Comparison of ENCODE assay signal across 25 cellular contexts in genomic region chr10:110017940-110018339, GRCh38. TPM values are rescaled to one million over a fixed set of nuclear protein-coding genes. Genes with fewer than 3 reads are reported as not detected.
DNase-seq lines count a peak whose midpoint lies in the region; ATAC-seq and TF ChIP-seq lines count a peak whose summit lies in the region.
"Had no signal": no experiment of that assay in that cellular context is flagged by ENCODE, and none has a peak within 500 bp of the region (broad histone marks: within the 10 kb centered on the region; RNA-seq: fewer than 3 reads in every experiment).

No MANE protein-coding gene starts in this region.

- intact Hi-C loops in heart left ventricle (cut with DNase I) (loop anchor here in 4 of 10 donors (5.0 to 10.0 kb wide), 4 partner anchors 47 to 136 kb away; no protein-coding TSS in a partner anchor), Right ventricle myocardium superior (cut with DNase I) (loop anchor here (10.0 kb wide), 1 partner anchor 47 kb away; no protein-coding TSS in a partner anchor)

- peaks cover 0 to 80% (median 58%) of the 10 kb centered on the region in 12 donors for H3K4me1 ChIP-seq in heart left ventricle

- WGBS in heart left ventricle, 4 donors, result 69 to 83% (median 72%) methylated on average over 2 of the region's 2 CpGs

- no peak for TF ChIP-seq CTCF in heart left ventricle (IDR thresholded peaks at IDR 0.05)
- TF ChIP-seq CTCF in HL-60 (IDR thresholded peaks at IDR 0.05; ENCODE audit: insufficient read depth, low read length), result no peak
- no peak for TF ChIP-seq CTCF in osteocyte (IDR thresholded peaks at IDR 0.05)

- H3K36me3 ChIP-seq in heart left ventricle, result no peaks in the 10 kb centered on the region
- H3K36me3 ChIP-seq: left lung, transverse colon had no signal

- H3K4me3 Mint-ChIP-seq in osteocyte (ENCODE audit: unreplicated experiment), result no peak overlapping the region
- H3K4me3 Mint-ChIP-seq: activated naive CD8-positive, alpha-beta T cell treated with anti-CD3 and anti-CD28 coated beads for 36 hours had no signal

- H3K9me3 ChIP-seq in heart left ventricle, result no peaks in the 10 kb centered on the region
- H3K9me3 ChIP-seq: left lung, SJSA1, transverse colon had no signal

- TF ChIP-seq POLR2A in heart left ventricle (IDR thresholded peaks at IDR 0.05), result no peak

- peak overlapping the region; percentile 39 for H3K27ac Mint-ChIP-seq in osteocyte (ENCODE audit: unreplicated experiment)
- H3K27ac Mint-ChIP-seq: activated naive CD8-positive, alpha-beta T cell treated with anti-CD3 and anti-CD28 coated beads for 36 hours had no signal

- H3K4me3 ChIP-seq in heart left ventricle (no peak overlapping the region), HL-60 (replicated peaks; ENCODE audit: insufficient read depth, low read length) (no peak overlapping the region)
- H3K4me3 ChIP-seq: left lung, SJSA1, transverse colon had no signal

- no peaks in the 10 kb centered on the region for H3K9me3 Mint-ChIP-seq in osteocyte (ENCODE audit: unreplicated experiment)
- H3K9me3 Mint-ChIP-seq: activated CD8-positive, alpha-beta T cell treated with anti-CD3 and anti-CD28 coated beads for 36 hours; activated naive CD8-positive, alpha-beta T cell treated with anti-CD3 and anti-CD28 coated beads for 36 hours; activated T-helper 2 cell treated with anti-CD3 and anti-CD28 coated beads, Interferon-gamma antibody, Interleukin-2, Interleukin-4, amounts not matched to agents 10 μg/mL and 5 μg/mL and 100 μg/mL, durations not matched to agents 14 hours and 24 hours and 36 hours had no signal

- H3K27ac ChIP-seq in heart left ventricle (peak overlapping the region in 8 of 12 donors; percentile 23 to 63 (median 42)), HL-60 (replicated peaks) (0 out of 2 replicates have a peak overlapping the region, but pooled peaks have one; percentile 7)
- H3K27ac ChIP-seq: left lung, SJSA1, transverse colon had no signal

- no peaks in the 10 kb centered on the region for H3K27me3 Mint-ChIP-seq in osteocyte (ENCODE audit: unreplicated experiment)
- H3K27me3 Mint-ChIP-seq: activated CD8-positive, alpha-beta T cell treated with anti-CD3 and anti-CD28 coated beads for 36 hours; activated naive CD8-positive, alpha-beta T cell treated with anti-CD3 and anti-CD28 coated beads for 36 hours had no signal

- peaks cover 2% of the 10 kb centered on the region for H3K36me3 Mint-ChIP-seq in osteocyte (ENCODE audit: unreplicated experiment)

- H3K27me3 ChIP-seq in heart left ventricle (no peaks in the 10 kb centered on the region), HL-60 (ENCODE audit: insufficient read depth, poor library complexity, severe bottlenecking) (no peaks in the 10 kb centered on the region)
- H3K27me3 ChIP-seq: left lung, SJSA1, transverse colon had no signal

- peaks cover 38% of the 10 kb centered on the region for H3K4me1 Mint-ChIP-seq in osteocyte (ENCODE audit: unreplicated experiment)

- ATAC-seq in heart left ventricle, result no peak
- ATAC-seq in Right ventricle myocardium superior (ENCODE audit: poor library complexity), result no peak
- ATAC-seq in HG03039 (IDR thresholded peaks at IDR 0.05; ENCODE audit: unreplicated experiment), result no peak
- ATAC-seq: activated CD8-positive, alpha-beta T cell treated with anti-CD3 and anti-CD28 coated beads for 36 hours; left lung had no signal

- DNase-seq in heart left ventricle (no peak), Right ventricle myocardium superior (no peak), HL-60 (ENCODE audit: low read depth in 1 of 2, low spot score in 1 of 2) (no peak), fibroblast of peridontal ligament (ENCODE audit: extremely low read depth) (peak; percentile 56), osteocyte (ENCODE audit: extremely low spot score, unreplicated experiment) (no peak), hypothalamus (lab: John Stamatoyannopoulos, UW) (no peak), pons (ENCODE audit: low spot score) (no peak)
- DNase-seq: activated CD4-positive, CD25-positive, alpha-beta regulatory T cell treated with anti-CD3 and anti-CD28 coated beads, Interleukin-2, amount 50 U/mL, for 72 hours; activated CD8-positive, alpha-beta T cell treated with anti-CD3 and anti-CD28 coated beads for 36 hours; activated naive CD8-positive, alpha-beta T cell treated with anti-CD3 and anti-CD28 coated beads for 36 hours; foreskin melanocyte; HCEC 1CT; left lung; NCI-H1436 treated with DMSO at 0.1 percent for 48 hours; NCI-H2107; NCI-H82; occipital lobe; retina; stimulated activated CD4-positive, alpha-beta T cell treated with anti-CD3 and anti-CD28 coated beads, Interleukin-12 subunit alpha, Interleukin-12 subunit beta, amount 100 ng/mL, for 4 hours; stimulated activated CD4-positive, alpha-beta T cell treated with anti-CD3 and anti-CD28 coated beads, Interleukin-4, amount 100 ng/mL, for 1 hour; T-helper 1 cell; transverse colon had no signal

RNA-seq across cellular contexts. Expression of gene ADD3, which starts 10.2 kb away (rescaled TPM):
- total RNA-seq in heart left ventricle (100 to 1,000 TPM in 5 of 9 donors, 10 to 100 TPM in 4; 47.9 to 659 (median 103) TPM), Right ventricle myocardium superior (115 TPM), osteocyte (128 and 138 TPM in 2 replicates)
- polyA plus RNA-seq in heart left ventricle, result 10 to 100 TPM; 28.8 to 51.8 TPM
